ENCODE assay signal across 8 cellular contexts in genomic region chr2:237687666-237688065, GRCh38.
DNase-seq lines count a peak whose midpoint lies in the region; ATAC-seq, FAIRE-seq and TF ChIP-seq lines count a peak whose summit lies in the region.

No MANE protein-coding gene starts in this region.

- POLR2A ChIA-PET in HepG2 (lab: Yijun Ruan, JAX), result no interaction called here

- H2AFZ ChIP-seq in HepG2 (ENCODE audit: low read length), result no peak overlapping the region

- no peaks in the 10 kb centered on the region for H3K36me3 ChIP-seq in body of pancreas (replicated peaks in 1 of 2; ENCODE audit: insufficient read depth in 1 of 2, low read depth in 2 of 2)
- no peaks in the 10 kb centered on the region for H3K36me3 ChIP-seq in HepG2 (replicated peaks in 1 of 2; ENCODE audit: control insufficient read depth in 1 of 2, insufficient read depth in 2 of 2, low read length in 2 of 2)

- in situ Hi-C loops in HepG2 (cut with HindIII; ENCODE audit: extremely low pct_ligation_motif_present, low pct_unique_long_range_greater_than_20kb), result no loop called here

- TF ChIP-seq EP300 in HepG2 (IDR thresholded peaks at IDR 0.05; ENCODE audit: low read depth in 2 of 2, low read length in 2 of 2) (peak; percentile 35 to 50; a peak in 1 of 4 replicates), HepG2 (CRISPR knock-in tag; IDR thresholded peaks at IDR 0.05; ENCODE audit: borderline replicate concordance) (peak; percentile 30; the same call in 1 of the 2 replicates)

- no TSS peak for BruUV-seq in HepG2 (replicated peaks; lab: Mats Ljungman, UMichigan)

- peaks cover under 1% of the 10 kb centered on the region for H3K79me2 ChIP-seq in HepG2 (ENCODE audit: insufficient read depth, low read length)

- H3K4me1 ChIP-seq in body of pancreas (peaks cover 6% of the 10 kb centered on the region), HepG2 (ENCODE audit: insufficient read depth, low read length) (peaks cover 71% of the 10 kb centered on the region)

- H3K9me3 ChIP-seq in body of pancreas (no peaks in the 10 kb centered on the region), HepG2 (ENCODE audit: low read length) (no peaks in the 10 kb centered on the region)

- intact Hi-C loops in body of pancreas (cut with DNase I), result no loop called here
- intact Hi-C loops in HepG2 (cut with micrococcal nuclease; ENCODE audit: unreplicated experiment), result loop anchor here (2.0 to 5.0 kb wide), 2 partner anchors 57 to 175 kb away; no protein-coding TSS in a partner anchor

- no peak for TF ChIP-seq RAD21 in HepG2 (CRISPR knock-in tag; IDR thresholded peaks at IDR 0.05)

- H3K27me3 ChIP-seq in body of pancreas, result no peaks in the 10 kb centered on the region
- no peaks in the 10 kb centered on the region; a peak in 1 of 5 replicates for H3K27me3 ChIP-seq in HepG2 (ENCODE audit: control insufficient read depth in 1 of 2, insufficient read depth in 2 of 2, low read length in 2 of 2)

- H3K9ac ChIP-seq in HepG2 (ENCODE audit: insufficient read depth, low read depth, low read length), result no peak overlapping the region

- TF ChIP-seq CTCF in body of pancreas (IDR thresholded peaks at IDR 0.05), result no peak
- no peak for TF ChIP-seq CTCF in HepG2 (CRISPR knock-in tag; IDR thresholded peaks at IDR 0.05)

- peak overlapping the region; percentile 9; the same call in 1 of the 2 replicates for H3K4me2 ChIP-seq in HepG2 (ENCODE audit: low read depth, low read length)

- peak; percentile 84 for FAIRE-seq in HepG2 (lab: Jason Lieb, UNC)

- H4K20me1 ChIP-seq in HepG2 (ENCODE audit: insufficient read depth, low read length), result no peaks in the 10 kb centered on the region

- 62 to 83% methylated on average over 4 of the region's 4 CpGs for WGBS in body of pancreas, 2 donors
- 3% methylated on average over 4 of the region's 4 CpGs for whole genome bisulfite sequencing in HepG2 (ENCODE audit: low lambda C conversion rate)

- TF ChIP-seq POLR2A in body of pancreas (IDR thresholded peaks at IDR 0.05), result no peak
- TF ChIP-seq POLR2A in HepG2 (IDR thresholded peaks at IDR 0.05; ENCODE audit: insufficient read depth in 1 of 2, low read depth in 2 of 2, low read length in 2 of 2), result 0 out of 4 replicates have a peak, but pooled peaks of 1 of the 2 experiments have one; percentile 26

- H3K4me3 ChIP-seq in body of pancreas (no peak overlapping the region), HepG2 (replicated peaks in 1 of 3; ENCODE audit: insufficient read depth in 1 of 3, low read depth in 2 of 3, low read length in 3 of 3) (no peak overlapping the region)

- DNase-seq in T1000 (lab: John Stamatoyannopoulos, UW), result peak; percentile 89
- DNase-seq in body of pancreas, result peak; percentile 39 to 83 (median 56)
- peak; percentile 90 for DNase-seq in HepG2 (ENCODE audit: low spot score)
- peak; percentile 59 to 79 for DNase-seq in stimulated activated CD8-positive, alpha-beta memory T cell treated with anti-CD3 and anti-CD28 coated beads, Interleukin-15, amount 100 ng/mL, for 4 hours (ENCODE audit: low read depth in 2 of 2)
- DNase-seq in GM19240 (ENCODE audit: insufficient read length, low spot score), result no peak
- DNase-seq in NCI-H146 treated with DMSO at 0.1 percent for 48 hours (lab: John Stamatoyannopoulos, UW; ENCODE audit: unreplicated experiment), result no peak

- H3K27ac ChIP-seq in body of pancreas, result peak overlapping the region in 2 of 4 donors; percentile 36 to 66
- H3K27ac ChIP-seq in HepG2 (ENCODE audit: extremely low read length, insufficient read depth, low read length), result no peak overlapping the region

- ATAC-seq in GM18498 (IDR thresholded peaks at IDR 0.05; ENCODE audit: unreplicated experiment), result peak; percentile 32
- ATAC-seq in HG03460 (IDR thresholded peaks at IDR 0.05; ENCODE audit: unreplicated experiment), result peak; percentile 45
- ATAC-seq in body of pancreas, result no peak
- peak; percentile 49 for ATAC-seq in HepG2

- CTCF ChIA-PET in HepG2 (lab: Yijun Ruan, JAX; ENCODE audit: low intra/inter-chr PET ratio, low total read pairs), result interaction anchor here (3.8 kb wide), 1 partner anchor 57 kb away, joined by 22 read pairs; no protein-coding TSS in a partner anchor

TF ChIP-seq in HepG2, 621 proteins besides CTCF, POLR2A, EP300 and RAD21 (continues in another document):
- TF ChIP-seq PHF5A (CRISPR knock-in tag; IDR thresholded peaks at IDR 0.05; ENCODE audit: low read depth, unreplicated experiment), result peak; percentile 60
- TF ChIP-seq STAG1 (CRISPR knock-in tag; IDR thresholded peaks at IDR 0.05), result 0 out of 2 replicates have a peak, but pooled peaks have one; percentile 21
- 0 out of 2 replicates have a peak, but pooled peaks have one; percentile 19 for TF ChIP-seq FOXK1 (CRISPR knock-in tag; IDR thresholded peaks at IDR 0.05; ENCODE audit: borderline replicate concordance, low read depth)
- TF ChIP-seq, protein P1, sequence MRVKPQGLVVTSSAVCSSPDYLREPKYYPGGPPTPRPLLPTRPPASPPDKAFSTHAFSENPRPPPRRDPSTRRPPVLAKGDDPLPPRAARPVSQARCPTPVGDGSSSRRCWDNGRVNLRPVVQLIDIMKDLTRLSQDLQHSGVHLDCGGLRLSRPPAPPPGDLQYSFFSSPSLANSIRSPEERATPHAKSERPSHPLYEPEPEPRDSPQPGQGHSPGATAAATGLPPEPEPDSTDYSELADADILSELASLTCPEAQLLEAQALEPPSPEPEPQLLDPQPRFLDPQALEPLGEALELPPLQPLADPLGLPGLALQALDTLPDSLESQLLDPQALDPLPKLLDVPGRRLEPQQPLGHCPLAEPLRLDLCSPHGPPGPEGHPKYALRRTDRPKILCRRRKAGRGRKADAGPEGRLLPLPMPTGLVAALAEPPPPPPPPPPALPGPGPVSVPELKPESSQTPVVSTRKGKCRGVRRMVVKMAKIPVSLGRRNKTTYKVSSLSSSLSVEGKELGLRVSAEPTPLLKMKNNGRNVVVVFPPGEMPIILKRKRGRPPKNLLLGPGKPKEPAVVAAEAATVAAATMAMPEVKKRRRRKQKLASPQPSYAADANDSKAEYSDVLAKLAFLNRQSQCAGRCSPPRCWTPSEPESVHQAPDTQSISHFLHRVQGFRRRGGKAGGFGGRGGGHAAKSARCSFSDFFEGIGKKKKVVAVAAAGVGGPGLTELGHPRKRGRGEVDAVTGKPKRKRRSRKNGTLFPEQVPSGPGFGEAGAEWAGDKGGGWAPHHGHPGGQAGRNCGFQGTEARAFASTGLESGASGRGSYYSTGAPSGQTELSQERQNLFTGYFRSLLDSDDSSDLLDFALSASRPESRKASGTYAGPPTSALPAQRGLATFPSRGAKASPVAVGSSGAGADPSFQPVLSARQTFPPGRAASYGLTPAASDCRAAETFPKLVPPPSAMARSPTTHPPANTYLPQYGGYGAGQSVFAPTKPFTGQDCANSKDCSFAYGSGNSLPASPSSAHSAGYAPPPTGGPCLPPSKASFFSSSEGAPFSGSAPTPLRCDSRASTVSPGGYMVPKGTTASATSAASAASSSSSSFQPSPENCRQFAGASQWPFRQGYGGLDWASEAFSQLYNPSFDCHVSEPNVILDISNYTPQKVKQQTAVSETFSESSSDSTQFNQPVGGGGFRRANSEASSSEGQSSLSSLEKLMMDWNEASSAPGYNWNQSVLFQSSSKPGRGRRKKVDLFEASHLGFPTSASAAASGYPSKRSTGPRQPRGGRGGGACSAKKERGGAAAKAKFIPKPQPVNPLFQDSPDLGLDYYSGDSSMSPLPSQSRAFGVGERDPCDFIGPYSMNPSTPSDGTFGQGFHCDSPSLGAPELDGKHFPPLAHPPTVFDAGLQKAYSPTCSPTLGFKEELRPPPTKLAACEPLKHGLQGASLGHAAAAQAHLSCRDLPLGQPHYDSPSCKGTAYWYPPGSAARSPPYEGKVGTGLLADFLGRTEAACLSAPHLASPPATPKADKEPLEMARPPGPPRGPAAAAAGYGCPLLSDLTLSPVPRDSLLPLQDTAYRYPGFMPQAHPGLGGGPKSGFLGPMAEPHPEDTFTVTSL (CRISPR knock-in tag; IDR thresholded peaks at IDR 0.05; ENCODE audit: borderline replicate concordance), result peak; percentile 39; the same call in 1 of the 2 replicates
- TF ChIP-seq UBTF (CRISPR knock-in tag; IDR thresholded peaks at IDR 0.05), result no peak
- 0 out of 2 replicates have a peak, but pooled peaks have one; percentile 34 for TF ChIP-seq MIER2 (CRISPR knock-in tag; IDR thresholded peaks at IDR 0.05)
- 0 out of 2 replicates have a peak, but pooled peaks have one; percentile 44 for TF ChIP-seq HOXA3 (CRISPR knock-in tag; IDR thresholded peaks at IDR 0.05)
- TF ChIP-seq LCORL (IDR thresholded peaks at IDR 0.05), result peak; percentile 57; the same call in 1 of the 2 replicates
- TF ChIP-seq LCORL (CRISPR knock-in tag; IDR thresholded peaks at IDR 0.05), result peak; percentile 92
- peak; percentile 47; the same call in 1 of the 2 replicates for TF ChIP-seq FOXO1 (CRISPR knock-in tag; IDR thresholded peaks at IDR 0.05)
- TF ChIP-seq ZNF331 (CRISPR knock-in tag; IDR thresholded peaks at IDR 0.05), result peak; percentile 37; the same call in 1 of the 2 replicates
- peak; percentile 47 for TF ChIP-seq BCL6 (CRISPR knock-in tag; IDR thresholded peaks at IDR 0.05)
- TF ChIP-seq TBX2 (CRISPR knock-in tag; IDR thresholded peaks at IDR 0.05; ENCODE audit: borderline replicate concordance), result peak; percentile 57; the same call in 1 of the 2 replicates

Comparison
In these comparisons a context has a peak if more than half of its experiments do, and no peak if none do; other contexts are left out.
1. DNase-seq: peak in T1000 (single experiment), body of pancreas (4 of 4), HepG2 (single experiment) and stimulated activated CD8-positive, alpha-beta memory T cell treated with anti-CD3 and anti-CD28 coated beads, Interleukin-15, amount 100 ng/mL, for 4 hours (2 of 2); none in GM19240 (single experiment) and NCI-H146 treated with DMSO at 0.1 percent for 48 hours (single experiment).